1 cellular context compared by ENCODE assay signal in genomic region chr12:79635676-79636075, GRCh38.
TF ChIP-seq lines count a peak whose summit lies in the region.

No MANE protein-coding gene starts in this region.

TF ChIP-seq in H1, 55 proteins besides CTCF, POLR2A, EP300 and RAD21:
- TF ChIP-seq SIRT6 (IDR thresholded peaks at IDR 0.05; ENCODE audit: low read length) = no peak
- no peak for TF ChIP-seq NRF1 (IDR thresholded peaks at IDR 0.05; ENCODE audit: low read depth, low read length)
- no peak for TF ChIP-seq SUZ12 (IDR thresholded peaks at IDR 0.05; ENCODE audit: low read length)
- TF ChIP-seq CBX8 (IDR thresholded peaks at IDR 0.05; ENCODE audit: borderline replicate concordance, low read depth, low read length) = no peak
- TF ChIP-seq USF2 (IDR thresholded peaks at IDR 0.05; ENCODE audit: low read length) = no peak
- no peak for TF ChIP-seq SP4 (IDR thresholded peaks at IDR 0.05; ENCODE audit: low read length)
- TF ChIP-seq SIN3A (conservative IDR thresholded peaks at IDR 0.05 in 1 of 2, IDR thresholded peaks at IDR 0.05 in 1 of 2; ENCODE audit: low read depth in 1 of 2, low read length in 2 of 2) = no peak
- no peak for TF ChIP-seq TAF1 (IDR thresholded peaks at IDR 0.05; ENCODE audit: low read depth, low read length)
- no peak for TF ChIP-seq HDAC6 (IDR thresholded peaks at IDR 0.05; ENCODE audit: low read depth, low read length)
- no peak for TF ChIP-seq RBBP5 (IDR thresholded peaks at IDR 0.05; ENCODE audit: borderline replicate concordance, low read depth, low read length)
TF ChIP-seq in H1: peak in this region for 0.
